13 cellular contexts compared by ENCODE assay signal in genomic region chr17:61415374-61416210, GRCh38. TPM values are rescaled to one million over a fixed set of nuclear protein-coding genes. Genes with fewer than 3 reads are reported as not detected.
DNase-seq lines count a peak whose midpoint lies in the region; ATAC-seq and TF ChIP-seq lines count a peak whose summit lies in the region.
"Had no signal": no experiment of that assay in that cellular context is flagged by ENCODE, and none has a peak within 500 bp of the region (broad histone marks: within the 10 kb centered on the region; RNA-seq: fewer than 3 reads in every experiment).

No MANE protein-coding gene starts in this region.

- H3K27me3 Mint-ChIP-seq in glutamatergic neuron (ENCODE audit: unreplicated experiment) = peaks cover 5% of the 10 kb centered on the region
- H3K27me3 Mint-ChIP-seq in naive thymus-derived CD8-positive, alpha-beta T cell = peaks cover 12 to 40% (median 25%) of the 10 kb centered on the region in 5 donors

- CTCF ChIA-PET in RWPE1 (lab: Yijun Ruan, JAX) = interaction anchor here (0.6 to 1.3 kb wide), 4 partner anchors 18 to 168 kb away, joined by 3 to 5 read pairs (median 5); no protein-coding TSS in a partner anchor

- H3K4me1 ChIP-seq in prostate gland (replicated peaks) = no peaks in the 10 kb centered on the region

- H3K27me3 ChIP-seq in prostate gland (replicated peaks; ENCODE audit: insufficient read depth) = no peaks in the 10 kb centered on the region

- POLR2A ChIA-PET in RWPE1 (lab: Yijun Ruan, JAX; ENCODE audit: low non-redundant PET) = no interaction called here
- POLR2A ChIA-PET in naive thymus-derived CD8-positive, alpha-beta T cell (lab: Charles Lee) = interaction anchor here (0.5 kb wide), 1 partner anchor 414 kb away, joined by 3 read pairs; no protein-coding TSS in a partner anchor

- H3K9me3 Mint-ChIP-seq in glutamatergic neuron (ENCODE audit: unreplicated experiment) = peaks cover 5% of the 10 kb centered on the region
- no peaks in the 10 kb centered on the region for H3K9me3 Mint-ChIP-seq in naive thymus-derived CD8-positive, alpha-beta T cell
- H3K9me3 Mint-ChIP-seq: stimulated activated effector memory CD8-positive, alpha-beta T cell treated with anti-CD3 and anti-CD28 coated beads, Interleukin-12 subunit alpha, Interleukin-12 subunit beta, amount 100 ng/mL, for 72 hours had no signal

- peak overlapping the region; percentile 30 for H3K4me3 Mint-ChIP-seq in glutamatergic neuron (ENCODE audit: unreplicated experiment)
- peak overlapping the region in 2 of 10 donors; percentile 1 to 29 for H3K4me3 Mint-ChIP-seq in naive thymus-derived CD8-positive, alpha-beta T cell
- H3K4me3 Mint-ChIP-seq: stimulated activated effector memory CD8-positive, alpha-beta T cell treated with anti-CD3 and anti-CD28 coated beads, Interleukin-12 subunit alpha, Interleukin-12 subunit beta, amount 100 ng/mL, for 72 hours had no signal

- intact Hi-C loops in prostate gland (cut with DNase I) = no loop called here

- TF ChIP-seq POLR2A in prostate gland (IDR thresholded peaks at IDR 0.05) = no peak
- TF ChIP-seq POLR2A in erythroblast (IDR thresholded peaks at IDR 0.05; ENCODE audit: low read length) = no peak
- no peak for TF ChIP-seq POLR2A in GM18505 (IDR thresholded peaks at IDR 0.05; ENCODE audit: borderline replicate concordance, extremely low read depth, insufficient read depth, insufficient read length)

- no peak overlapping the region for H3K4me3 ChIP-seq in prostate gland

- H3K9me3 ChIP-seq in prostate gland = no peaks in the 10 kb centered on the region

- 97% methylated on average over 6 of the region's 6 CpGs for WGBS in prostate gland

- no peak for ATAC-seq in GM18505 (IDR thresholded peaks at IDR 0.05; ENCODE audit: unreplicated experiment)
- ATAC-seq in left lobe of liver = no peak
- no peak for ATAC-seq in naive thymus-derived CD8-positive, alpha-beta T cell
- ATAC-seq: stimulated activated effector memory CD8-positive, alpha-beta T cell treated with anti-CD3 and anti-CD28 coated beads, Interleukin-12 subunit alpha, Interleukin-12 subunit beta, amount 100 ng/mL, for 72 hours had no signal

- TF ChIP-seq CTCF in RWPE1 (conservative IDR thresholded peaks at IDR 0.05; ENCODE audit: low read depth) = no peak
- no peak for TF ChIP-seq CTCF in glutamatergic neuron (IDR thresholded peaks at IDR 0.05; ENCODE audit: partially characterized antibody, unreplicated experiment)
- no peak for TF ChIP-seq CTCF in prostate gland (IDR thresholded peaks at IDR 0.05)

- H3K36me3 Mint-ChIP-seq in glutamatergic neuron (ENCODE audit: unreplicated experiment) = peaks cover 5% of the 10 kb centered on the region
- H3K36me3 Mint-ChIP-seq in naive thymus-derived CD8-positive, alpha-beta T cell = no peaks in the 10 kb centered on the region
- H3K36me3 Mint-ChIP-seq: stimulated activated effector memory CD8-positive, alpha-beta T cell treated with anti-CD3 and anti-CD28 coated beads, Interleukin-12 subunit alpha, Interleukin-12 subunit beta, amount 100 ng/mL, for 72 hours had no signal

- H3K27ac Mint-ChIP-seq in glutamatergic neuron (ENCODE audit: unreplicated experiment) = no peak overlapping the region
- no peak overlapping the region for H3K27ac Mint-ChIP-seq in naive thymus-derived CD8-positive, alpha-beta T cell
- H3K27ac Mint-ChIP-seq: stimulated activated effector memory CD8-positive, alpha-beta T cell treated with anti-CD3 and anti-CD28 coated beads, Interleukin-12 subunit alpha, Interleukin-12 subunit beta, amount 100 ng/mL, for 72 hours had no signal

- peak overlapping the region; percentile 14 for H3K27ac ChIP-seq in RWPE1
- H3K27ac ChIP-seq in prostate gland = peak overlapping the region in 1 of 2 donors; percentile 35

- peaks cover 6% of the 10 kb centered on the region for H3K4me1 Mint-ChIP-seq in glutamatergic neuron (ENCODE audit: low read depth, unreplicated experiment)
- peaks cover 2 to 9% (median 3%) of the 10 kb centered on the region in 4 donors for H3K4me1 Mint-ChIP-seq in naive thymus-derived CD8-positive, alpha-beta T cell

- H3K36me3 ChIP-seq in prostate gland = no peaks in the 10 kb centered on the region

- peak; percentile 59 for DNase-seq in EH (ENCODE audit: low read depth)
- DNase-seq in RWPE1 (ENCODE audit: low spot score) = no peak
- DNase-seq in glutamatergic neuron = no peak
- DNase-seq in prostate gland (ENCODE audit: low spot score) = peak; percentile 3
- no peak for DNase-seq in erythroblast (lab: John Stamatoyannopoulos, UW)
- no peak for DNase-seq in left lobe of liver (ENCODE audit: low spot score)
- DNase-seq in naive thymus-derived CD8-positive, alpha-beta T cell = no peak
- DNase-seq: activated CD4-positive, CD25-positive, alpha-beta regulatory T cell; NCI-H2171 treated with DMSO at 0.1 percent for 48 hours; stimulated activated CD4-positive, alpha-beta T cell treated with anti-CD3 and anti-CD28 coated beads, Interleukin-4, amount 100 ng/mL, for 24 hours had no signal

RNA-seq across cellular contexts. Expression of gene TBX2, which starts 15.9 kb away (rescaled TPM):
- total RNA-seq in glutamatergic neuron (ENCODE audit: unreplicated experiment) (5.4 TPM), prostate gland (10 to 100 TPM in 1 of 2 donors, 1 to 10 TPM in 1; 9.2 to 34.1 TPM), left lobe of liver (7.4 TPM)
- under 1 TPM in 1 of 2 experiments, not detected in 1; 0.13 TPM for total RNA-seq in naive thymus-derived CD8-positive, alpha-beta T cell
- not detected for polyA plus RNA-seq in naive thymus-derived CD8-positive, alpha-beta T cell

RNA-seq across cellular contexts. Expression of gene TBX4, which starts 36.6 kb away (rescaled TPM):
- total RNA-seq in glutamatergic neuron (ENCODE audit: unreplicated experiment) (not detected), prostate gland (1 to 10 TPM; 3.5 to 5.0 TPM), left lobe of liver (not detected)
- total RNA-seq in naive thymus-derived CD8-positive, alpha-beta T cell = not detected
- not detected for polyA plus RNA-seq in naive thymus-derived CD8-positive, alpha-beta T cell
- total RNA-seq: HT1080 had no signal

Comparison
In these comparisons a context has a peak if more than half of its experiments do, and no peak if none do; other contexts are left out.
1. DNase-seq: peak in EH (single experiment) and prostate gland (single experiment); none in RWPE1 (single experiment), glutamatergic neuron (single experiment), erythroblast (0 of 2), left lobe of liver (single experiment) and naive thymus-derived CD8-positive, alpha-beta T cell (0 of 10).